In genomic region chr3:10666621-10667020, GRCh38 we compare ENCODE assay signal across 14 cellular contexts.
DNase-seq lines count a peak whose midpoint lies in the region; ATAC-seq, FAIRE-seq and TF ChIP-seq lines count a peak whose summit lies in the region.
"Had no signal": no experiment of that assay in that cellular context is flagged by ENCODE, and none has a peak within 500 bp of the region (broad histone marks: within the 10 kb centered on the region; RNA-seq: fewer than 3 reads in every experiment).

No MANE protein-coding gene starts in this region.

- H3K27ac ChIP-seq in dorsolateral prefrontal cortex, result peak overlapping the region in 23 of 59 donors; percentile 14 to 74 (median 46)
- H3K27ac ChIP-seq in kidney (ENCODE audit: low read depth in 2 of 2, low read length in 2 of 2), result no peak overlapping the region
- H3K27ac ChIP-seq: tibial nerve had no signal

- H3K9me3 Mint-ChIP-seq in stimulated activated naive B cell treated with anti-CD40 and anti-IgM and Interleukin-4, amounts not matched to agents 10 μg/mL and 1 μg/mL and 100 μg/mL, for 72 hours, result no peaks in the 10 kb centered on the region
- no peaks in the 10 kb centered on the region for H3K9me3 Mint-ChIP-seq in chondrocyte (ENCODE audit: low read depth)
- H3K9me3 Mint-ChIP-seq: neural crest cell had no signal

- no peak overlapping the region for H3K4me3 Mint-ChIP-seq in stimulated activated naive B cell treated with anti-CD40 and anti-IgM and Interleukin-4, amounts not matched to agents 10 μg/mL and 1 μg/mL and 100 μg/mL, for 72 hours
- H3K4me3 Mint-ChIP-seq in chondrocyte (ENCODE audit: unreplicated experiment), result no peak overlapping the region
- H3K4me3 Mint-ChIP-seq: neural crest cell had no signal

- peaks cover 25 to 37% of the 10 kb centered on the region in 2 donors for H3K27me3 Mint-ChIP-seq in stimulated activated naive B cell treated with anti-CD40 and anti-IgM and Interleukin-4, amounts not matched to agents 10 μg/mL and 1 μg/mL and 100 μg/mL, for 72 hours
- H3K27me3 Mint-ChIP-seq in chondrocyte (ENCODE audit: low read depth), result peaks cover 56% of the 10 kb centered on the region

- no peaks in the 10 kb centered on the region for H3K36me3 Mint-ChIP-seq in stimulated activated naive B cell treated with anti-CD40 and anti-IgM and Interleukin-4, amounts not matched to agents 10 μg/mL and 1 μg/mL and 100 μg/mL, for 72 hours
- no peaks in the 10 kb centered on the region for H3K36me3 Mint-ChIP-seq in chondrocyte (ENCODE audit: low read depth)

- DNase-seq in NCI-H2227 (lab: John Stamatoyannopoulos, UW; ENCODE audit: unreplicated experiment) (peak; percentile 5), NCI-H2227 treated with DMSO at 0.1 percent for 48 hours (lab: John Stamatoyannopoulos, UW) (no peak), NOMO-1 (lab: John Stamatoyannopoulos, UW; ENCODE audit: unreplicated experiment in 2 of 2) (peak; percentile 72 to 87), dorsolateral prefrontal cortex (peak; percentile 24 to 78 (median 63)), kidney (no peak), chondrocyte (ENCODE audit: low spot score) (no peak)
- DNase-seq in stimulated activated naive B cell treated with anti-CD40 and anti-IgM and Interleukin-4, amounts not matched to agents 10 μg/mL and 1 μg/mL and 100 μg/mL, for 72 hours, result no peak
- DNase-seq: activated effector memory CD4-positive, alpha-beta T cell treated with anti-CD3 and anti-CD28 coated beads, Interleukin-2, amount 50 U/mL, for 16 hours; effector CD4-positive, alpha-beta T cell; NCI-H510A treated with DMSO at 0.1 percent for 48 hours; stimulated activated CD4-positive, alpha-beta T cell treated with anti-CD3 and anti-CD28 coated beads, Interleukin-4, amount 100 ng/mL, for 1 hour had no signal

- H3K4me1 Mint-ChIP-seq in stimulated activated naive B cell treated with anti-CD40 and anti-IgM and Interleukin-4, amounts not matched to agents 10 μg/mL and 1 μg/mL and 100 μg/mL, for 72 hours, result no peaks in the 10 kb centered on the region
- H3K4me1 Mint-ChIP-seq in chondrocyte (ENCODE audit: low read depth), result no peaks in the 10 kb centered on the region

- intact Hi-C loops in dorsolateral prefrontal cortex (cut with DNase I) (no loop called here), kidney (cut with DNase I) (no loop called here)

- no peak overlapping the region for H3K9ac ChIP-seq in kidney (ENCODE audit: low read length in 2 of 2)

- TF ChIP-seq CTCF in dorsolateral prefrontal cortex (IDR thresholded peaks at IDR 0.05 in 54 of 56, conservative IDR thresholded peaks at IDR 0.05 in 2 of 56; ENCODE audit: low read depth in 1 of 56, partially characterized antibody in 56 of 56) (no peak), kidney (IDR thresholded peaks at IDR 0.05; ENCODE audit: borderline replicate concordance, extremely low read depth, insufficient read depth) (no peak), chondrocyte (IDR thresholded peaks at IDR 0.05) (no peak)

- H3K9me3 ChIP-seq in kidney (ENCODE audit: control insufficient read depth in 1 of 2, low read length in 2 of 2), result no peaks in the 10 kb centered on the region

- peak; percentile 38 to 39 for ATAC-seq in stimulated activated naive B cell treated with anti-CD40 and anti-IgM and Interleukin-4, amounts not matched to agents 10 μg/mL and 1 μg/mL and 100 μg/mL, for 72 hours (replicated peaks)
- ATAC-seq in GM21619 (IDR thresholded peaks at IDR 0.05; ENCODE audit: unreplicated experiment), result no peak

- H3K4me1 ChIP-seq in kidney (ENCODE audit: control insufficient read depth in 1 of 2, insufficient read depth in 1 of 2, low read depth in 1 of 2, low read length in 2 of 2), result no peaks in the 10 kb centered on the region
- H3K4me1 ChIP-seq: tibial nerve had no signal

- no peaks in the 10 kb centered on the region for H3K36me3 ChIP-seq in kidney (ENCODE audit: control insufficient read depth in 1 of 2, insufficient read depth in 2 of 2, low read length in 2 of 2)
- H3K36me3 ChIP-seq: tibial nerve had no signal

- H3K4me3 ChIP-seq in dorsolateral prefrontal cortex (no peak overlapping the region), kidney (ENCODE audit: low read length in 2 of 2) (no peak overlapping the region)
- H3K4me3 ChIP-seq: tibial nerve had no signal

- FAIRE-seq in kidney (lab: Jason Lieb, UNC), result no peak

- H3K27me3 ChIP-seq in dorsolateral prefrontal cortex, result peaks cover 0 to 57% (median 0%) of the 10 kb centered on the region in 45 donors
- H3K27me3 ChIP-seq: tibial nerve had no signal

- H3K27ac Mint-ChIP-seq in stimulated activated naive B cell treated with anti-CD40 and anti-IgM and Interleukin-4, amounts not matched to agents 10 μg/mL and 1 μg/mL and 100 μg/mL, for 72 hours, result no peak overlapping the region
- H3K27ac Mint-ChIP-seq in chondrocyte (ENCODE audit: unreplicated experiment), result no peak overlapping the region

Comparison
In these comparisons a context has a peak if more than half of its experiments do, and no peak if none do; other contexts are left out.
1. DNase-seq: peak in NCI-H2227 (single experiment), NOMO-1 (2 of 2) and dorsolateral prefrontal cortex (10 of 10); none in NCI-H2227 treated with DMSO at 0.1 percent for 48 hours (single experiment), stimulated activated naive B cell treated with anti-CD40 and anti-IgM and Interleukin-4, amounts not matched to agents 10 μg/mL and 1 μg/mL and 100 μg/mL, for 72 hours (single experiment), kidney (single experiment) and chondrocyte (single experiment).